Comparison of ENCODE assay signal across 11 cellular contexts in the genomic region with DNA sequence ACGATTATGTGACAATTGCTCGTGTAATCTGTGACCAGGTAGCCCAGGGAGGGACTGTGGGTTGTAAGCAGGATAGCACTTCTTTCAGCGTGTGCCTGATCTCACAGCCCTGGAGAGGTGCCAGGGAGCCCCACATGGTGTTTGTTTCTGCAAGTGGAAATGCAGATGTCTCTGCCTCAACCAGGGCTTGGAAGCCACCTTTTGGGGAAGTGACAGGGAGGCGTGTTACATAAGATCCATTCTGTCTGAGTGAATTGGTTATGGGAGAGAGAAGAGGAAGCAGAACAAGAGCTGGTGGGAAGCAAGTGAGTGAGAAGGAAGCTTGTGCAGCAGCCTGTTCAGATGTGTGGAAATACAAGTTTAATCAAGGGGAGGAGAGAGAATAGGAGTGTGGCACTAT.
DNase-seq lines count a peak whose midpoint lies in the region; ATAC-seq, FAIRE-seq and TF ChIP-seq lines count a peak whose summit lies in the region.
"Had no signal": no experiment of that assay in that cellular context is flagged by ENCODE, and none has a peak within 500 bp of the region (broad histone marks: within the 10 kb centered on the region; RNA-seq: fewer than 3 reads in every experiment).

No MANE protein-coding gene starts in this region.

- no peaks in the 10 kb centered on the region for H3K79me2 ChIP-seq in GM23248 (ENCODE audit: insufficient read depth)

- no peaks in the 10 kb centered on the region for H3K9me2 ChIP-seq in GM23248 (ENCODE audit: insufficient read depth)

- TF ChIP-seq CTCF in gastroesophageal sphincter (IDR thresholded peaks at IDR 0.05) (no peak), brain microvascular endothelial cell (IDR thresholded peaks at IDR 0.05; ENCODE audit: low read depth, low read length, missing control alignments) (no peak)

- no peaks in the 10 kb centered on the region for H3K4me1 ChIP-seq in GM23248 (ENCODE audit: insufficient read depth)
- peaks cover 0 to 13% (median 0%) of the 10 kb centered on the region in 3 donors for H3K4me1 ChIP-seq in gastroesophageal sphincter
- H3K4me1 ChIP-seq: breast epithelium had no signal

- ATAC-seq in gastroesophageal sphincter (peak; percentile 67), sciatic nerve (peak; percentile 77)
- ATAC-seq: activated CD8-positive, alpha-beta T cell treated with anti-CD3 and anti-CD28 coated beads, Interleukin-2, amount 10 ng/mL, durations not matched to agents 7 days and 5 days; natural killer cell treated with Interleukin-12 subunit alpha and Interleukin-12 subunit beta and Interleukin-15 and Interleukin-18, amount 100 ng/mL, for 72 hours; Panc1 had no signal

- no peaks in the 10 kb centered on the region for H3K36me3 ChIP-seq in GM23248 (ENCODE audit: low read depth)
- H3K36me3 ChIP-seq in gastroesophageal sphincter = no peaks in the 10 kb centered on the region
- H3K36me3 ChIP-seq in brain microvascular endothelial cell (replicated peaks) = no peaks in the 10 kb centered on the region
- H3K36me3 ChIP-seq: breast epithelium had no signal

- H3K4me3 ChIP-seq in GM23248 (no peak overlapping the region), gastroesophageal sphincter (no peak overlapping the region), brain microvascular endothelial cell (ENCODE audit: low read depth, low read length) (no peak overlapping the region)
- H3K4me3 ChIP-seq: breast epithelium had no signal

- no peak overlapping the region for H3K4me2 ChIP-seq in GM23248 (ENCODE audit: unreplicated experiment)

- no peak for TF ChIP-seq POLR2A in gastroesophageal sphincter (IDR thresholded peaks at IDR 0.05)

- H3K27me3 ChIP-seq in GM23248 (replicated peaks; ENCODE audit: insufficient read depth) (peaks cover 6% of the 10 kb centered on the region; the same call in 1 of the 2 replicates), gastroesophageal sphincter (no peaks in the 10 kb centered on the region), brain microvascular endothelial cell (replicated peaks) (no peaks in the 10 kb centered on the region)
- H3K27me3 ChIP-seq: breast epithelium had no signal

- H3K9me3 ChIP-seq in GM23248 (ENCODE audit: low read depth) = no peaks in the 10 kb centered on the region
- peaks cover 0 to 7% (median 0%) of the 10 kb centered on the region in 3 donors for H3K9me3 ChIP-seq in gastroesophageal sphincter

- no peaks in the 10 kb centered on the region for H4K20me1 ChIP-seq in GM23248 (ENCODE audit: insufficient read depth)

- WGBS in GM23248 (ENCODE audit: low coverage in 1 of 2, low lambda C conversion rate in 2 of 2, missing lambda C conversion rate in 2 of 2), 2 experiments = 21 to 22% methylated on average over 4 of the region's 4 CpGs
- 15 to 17% methylated on average over 1 to 4 of the region's 4 CpGs for WGBS in gastroesophageal sphincter (ENCODE audit: low coverage in 1 of 2), 2 donors

- in situ Hi-C loops in GM23248 (cut with MboI) = no loop called here
- in situ Hi-C loops in brain microvascular endothelial cell (cut with HindIII; ENCODE audit: low pct_ligation_motif_present, low sequenced_read_pairs) = no loop called here

- H3K9ac ChIP-seq in GM23248 = no peak overlapping the region

- no peak for FAIRE-seq in HTR-8/SVneo (lab: Jason Lieb, UNC)

- no peak for TF ChIP-seq EP300 in gastroesophageal sphincter (IDR thresholded peaks at IDR 0.05)

- intact Hi-C loops in sciatic nerve (cut with DNase I) = no loop called here

- DNase-seq in GM23248 (peak; percentile 22), NOMO-1 treated with DMSO at 0.1 percent for 48 hours (lab: John Stamatoyannopoulos, UW; ENCODE audit: unreplicated experiment) (peak; percentile 99), sciatic nerve (ENCODE audit: low spot score) (peak; percentile 77), brain microvascular endothelial cell (no peak), HTR-8/SVneo (ENCODE audit: insufficient read length, low spot score) (no peak)
- no peak for DNase-seq in activated naive CD4-positive, alpha-beta T cell (lab: John Stamatoyannopoulos, UW)
- DNase-seq: activated CD8-positive, alpha-beta T cell treated with anti-CD3 and anti-CD28 coated beads, Interleukin-2, amount 10 ng/mL, durations not matched to agents 7 days and 5 days had no signal

- H3F3A ChIP-seq in GM23248 (ENCODE audit: insufficient read depth) = no peaks in the 10 kb centered on the region

- no peak overlapping the region for H2AFZ ChIP-seq in GM23248

- H3K27ac ChIP-seq in GM23248 = no peak overlapping the region
- no peak overlapping the region for H3K27ac ChIP-seq in gastroesophageal sphincter
- H3K27ac ChIP-seq in brain microvascular endothelial cell = no peak overlapping the region
- H3K27ac ChIP-seq: breast epithelium had no signal

Comparison
In these comparisons a context has a peak if more than half of its experiments do, and no peak if none do; other contexts are left out.
1. DNase-seq: peak in GM23248 (single experiment), NOMO-1 treated with DMSO at 0.1 percent for 48 hours (single experiment) and sciatic nerve (single experiment); none in activated naive CD4-positive, alpha-beta T cell (0 of 4), brain microvascular endothelial cell (single experiment) and HTR-8/SVneo (single experiment).